In the genomic region with DNA sequence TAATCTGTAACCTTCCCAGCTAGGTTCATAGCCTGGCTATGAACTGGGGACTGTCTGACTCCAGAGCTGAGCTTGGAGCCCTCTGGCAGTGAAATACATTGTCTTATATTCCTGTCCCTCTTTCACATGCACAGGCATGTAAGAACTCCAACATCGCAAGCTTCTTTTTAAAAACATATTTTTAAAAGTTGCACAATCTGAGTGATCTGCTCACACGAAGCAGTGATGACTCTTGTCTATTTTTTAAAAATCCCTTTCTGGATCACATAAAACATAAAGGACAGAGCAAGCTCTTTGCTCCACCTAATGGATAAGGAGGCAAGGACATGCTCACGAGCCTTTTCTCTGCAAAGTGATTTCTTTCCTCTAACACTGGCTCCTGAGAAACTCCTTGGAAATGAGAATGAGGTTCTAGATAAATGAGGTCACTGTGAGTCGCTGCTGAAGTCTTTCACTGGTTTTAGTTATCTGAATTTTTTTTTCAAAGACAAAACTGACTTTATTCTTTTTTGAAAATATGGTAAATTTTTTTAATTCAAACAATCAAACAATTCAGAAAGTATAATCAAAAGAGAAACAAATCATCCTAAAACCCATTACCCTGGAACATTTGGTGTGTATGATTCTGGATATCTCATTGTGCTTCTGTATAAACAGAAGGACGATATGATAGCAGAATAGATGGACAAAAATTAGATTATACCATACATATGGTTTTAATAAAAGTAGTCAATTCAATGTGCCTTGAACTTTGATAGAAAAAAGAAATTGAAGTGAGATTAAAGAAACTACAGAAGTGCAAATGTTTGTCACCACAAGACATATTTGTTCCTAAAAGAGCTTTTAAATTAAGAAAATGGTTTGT, we compare ENCODE assay signal across 8 cellular contexts. TPM values are rescaled to one million over a fixed set of nuclear protein-coding genes. Genes with fewer than 3 reads are reported as not detected.
DNase-seq lines count a peak whose midpoint lies in the region; ATAC-seq and TF ChIP-seq lines count a peak whose summit lies in the region.

No MANE protein-coding gene starts in this region.

- 35 to 43% (median 37%) methylated on average over 5 of the region's 5 CpGs for WGBS in spleen, 5 donors

- H3K27ac Mint-ChIP-seq in nephron, result no peak overlapping the region

- no peaks in the 10 kb centered on the region for H3K4me1 ChIP-seq in spleen

- H3K9me3 ChIP-seq in spleen, result no peaks in the 10 kb centered on the region

- intact Hi-C loops in dorsolateral prefrontal cortex (cut with DNase I), result no loop called here
- intact Hi-C loops in spleen (cut with DNase I; ENCODE audit: low total_unique reads), result no loop called here

- no peaks in the 10 kb centered on the region for H3K36me3 ChIP-seq in spleen

- peaks cover 0 to 48% (median 10%) of the 10 kb centered on the region in 45 donors for H3K27me3 ChIP-seq in dorsolateral prefrontal cortex
- peaks cover 0 to 59% (median 8%) of the 10 kb centered on the region in 7 donors for H3K27me3 ChIP-seq in spleen (replicated peaks in 1 of 7)

- no peaks in the 10 kb centered on the region for H3K27me3 Mint-ChIP-seq in nephron (ENCODE audit: low read depth)

- H3K36me3 Mint-ChIP-seq in nephron (ENCODE audit: low read depth), result no peaks in the 10 kb centered on the region

- H3K4me3 ChIP-seq in GM12875 (ENCODE audit: low read depth, low read length) (no peak overlapping the region), dorsolateral prefrontal cortex (no peak overlapping the region), spleen (no peak overlapping the region)

- no peak overlapping the region for H3K4me3 Mint-ChIP-seq in nephron

- ATAC-seq in HG02642 (IDR thresholded peaks at IDR 0.05; ENCODE audit: poor library complexity, unreplicated experiment) (no peak), HG03571 (IDR thresholded peaks at IDR 0.05; ENCODE audit: unreplicated experiment) (no peak)

- H3K27ac ChIP-seq in dorsolateral prefrontal cortex (no peak overlapping the region), spleen (no peak overlapping the region)

- no peaks in the 10 kb centered on the region for H3K9me3 Mint-ChIP-seq in nephron

- DNase-seq in NCI-H2196 treated with DMSO at 0.1 percent for 48 hours (lab: John Stamatoyannopoulos, UW; ENCODE audit: unreplicated experiment) (peak; percentile 38), dorsolateral prefrontal cortex (no peak), spleen (no peak)
- DNase-seq in activated CD4-positive, alpha-beta T cell treated with anti-CD3 and anti-CD28 coated beads for 4 hours, result no peak

- H3K4me1 Mint-ChIP-seq in nephron, result peaks cover 39% of the 10 kb centered on the region

- TF ChIP-seq CTCF in GM12875 (IDR thresholded peaks at IDR 0.05; ENCODE audit: borderline replicate concordance, insufficient read depth, low read depth, low read length) (peak; percentile 27; the same call in 1 of the 2 replicates), dorsolateral prefrontal cortex (IDR thresholded peaks at IDR 0.05 in 54 of 56, conservative IDR thresholded peaks at IDR 0.05 in 2 of 56; ENCODE audit: low read depth in 1 of 56, partially characterized antibody in 56 of 56) (peak in 42 of 56 donors; percentile 8 to 50 (median 22)), nephron (IDR thresholded peaks at IDR 0.05; ENCODE audit: unreplicated experiment in 3 of 3) (peak; percentile 60 to 71 (median 66)), spleen (IDR thresholded peaks at IDR 0.05 in 8 of 11, conservative IDR thresholded peaks at IDR 0.05 in 3 of 11) (peak in 1 of 11 experiments; percentile 9)

- no peak for TF ChIP-seq POLR2A in spleen (IDR thresholded peaks at IDR 0.05)

RNA-seq across cellular contexts. Expression of gene IL20RA, which starts 30.8 kb away (rescaled TPM):
- 1 to 10 TPM in 114 of 120 experiments, under 1 TPM in 6; 0.86 to 4.9 (median 2.1) TPM for total RNA-seq in dorsolateral prefrontal cortex
- total RNA-seq in spleen, result not detected
- under 1 TPM in 1 of 3 donors, not detected in 2; 0.03 TPM for polyA plus RNA-seq in spleen
